Comparison of ENCODE assay signal across 11 cellular contexts in the genomic region with DNA sequence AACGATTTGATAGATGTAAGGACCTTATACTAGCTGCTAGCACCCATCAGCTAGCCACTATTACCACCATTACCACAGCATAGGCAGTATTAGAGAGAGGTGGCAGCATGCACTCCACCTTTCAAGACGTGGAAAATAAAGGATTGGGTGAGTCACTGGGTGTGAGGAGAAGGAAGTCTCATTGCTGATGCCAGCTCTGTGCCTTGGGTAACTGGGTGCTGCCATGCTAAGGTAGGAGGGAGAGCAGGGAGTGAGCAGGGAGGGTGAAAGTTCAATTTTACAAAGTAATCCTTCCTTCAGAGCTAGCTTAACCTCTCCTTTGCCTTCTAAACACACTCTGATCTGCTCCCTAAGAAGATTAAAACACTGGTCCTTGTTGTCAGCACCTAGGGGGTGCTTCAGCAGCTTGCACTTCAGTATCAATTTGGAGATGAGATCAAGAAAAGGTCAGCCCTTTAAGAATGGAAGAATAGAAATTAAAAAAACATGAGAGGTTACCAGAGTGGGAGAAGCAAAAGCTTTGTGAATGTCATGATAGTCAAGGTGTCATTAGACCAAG. TPM values are rescaled to one million over a fixed set of nuclear protein-coding genes. Genes with fewer than 3 reads are reported as not detected.
DNase-seq lines count a peak whose midpoint lies in the region; ATAC-seq and TF ChIP-seq lines count a peak whose summit lies in the region.
"Had no signal": no experiment of that assay in that cellular context is flagged by ENCODE, and none has a peak within 500 bp of the region (broad histone marks: within the 10 kb centered on the region; RNA-seq: fewer than 3 reads in every experiment).

No MANE protein-coding gene starts in this region.

- no peak for DNase-seq in CD4-positive, alpha-beta T cell
- DNase-seq in T-cell (no peak), hippocampal formation (lab: John Stamatoyannopoulos, UW) (no peak), UCSD-AML1 (lab: John Stamatoyannopoulos, UW; ENCODE audit: unreplicated experiment) (no peak), mesothelial cell of epicardium (ENCODE audit: low spot score in 2 of 2, unreplicated experiment in 2 of 2) (no peak)
- DNase-seq: activated effector memory CD4-positive, alpha-beta T cell treated with anti-CD3 and anti-CD28 coated beads, Interleukin-2, amount 50 U/mL, for 16 hours; SK-N-SH had no signal

- H3K4me1 ChIP-seq in HEK293 (ENCODE audit: control insufficient read depth, insufficient read depth, low read length) = peaks cover 8% of the 10 kb centered on the region; the same call in 1 of the 2 replicates
- peaks cover 22% of the 10 kb centered on the region for H3K4me1 ChIP-seq in mucosa of stomach (ENCODE audit: control insufficient read depth, insufficient read depth, low read length)

- no peak overlapping the region for H3K27ac ChIP-seq in CD4-positive, alpha-beta T cell (ENCODE audit: low read depth, low read length)
- no peak overlapping the region for H3K27ac ChIP-seq in HEK293 (ENCODE audit: extremely low read depth, low read depth, low read length)

- H3K36me3 ChIP-seq in HEK293 (ENCODE audit: control insufficient read depth in 2 of 2, insufficient read depth in 1 of 2, low read length in 2 of 2) = no peaks in the 10 kb centered on the region
- no peaks in the 10 kb centered on the region for H3K36me3 ChIP-seq in mucosa of stomach (ENCODE audit: control insufficient read depth, insufficient read depth, low read length)

- H3K4me3 Mint-ChIP-seq in CD4-positive, alpha-beta T cell = peak overlapping the region; percentile 80
- H3K4me3 Mint-ChIP-seq in T-cell (peak overlapping the region in 2 of 3 donors; percentile 2 to 88), mesothelial cell of epicardium (no peak overlapping the region)

- peaks cover 3% of the 10 kb centered on the region for H3K36me3 Mint-ChIP-seq in CD4-positive, alpha-beta T cell (ENCODE audit: low read depth)
- H3K36me3 Mint-ChIP-seq in T-cell (no peaks in the 10 kb centered on the region), mesothelial cell of epicardium (no peaks in the 10 kb centered on the region)
- H3K36me3 Mint-ChIP-seq: CD14-positive monocyte had no signal

- H3K4me3 ChIP-seq in HEK293 (ENCODE audit: low read depth, low read length) (no peak overlapping the region), mucosa of stomach (ENCODE audit: low read length) (no peak overlapping the region)

- H3K4me1 Mint-ChIP-seq in CD4-positive, alpha-beta T cell (ENCODE audit: low read depth) = peaks cover 18% of the 10 kb centered on the region
- H3K4me1 Mint-ChIP-seq in T-cell (peaks cover 18 to 20% (median 18%) of the 10 kb centered on the region in 3 donors), mesothelial cell of epicardium (peaks cover 18% of the 10 kb centered on the region)

- POLR2A ChIA-PET in CD4-positive, alpha-beta T cell (lab: Charles Lee) = interaction anchor here (0.5 to 2.7 kb wide), 3 partner anchors 97 to 248 kb away, joined by 4 to 18 read pairs (median 12); a partner anchor contains a TSS
- POLR2A ChIA-PET in HEK293 (lab: Yijun Ruan, JAX) = interaction anchor here (1.4 to 2.8 kb wide), 3 partner anchors 13 to 22 kb away, joined by 5 to 38 read pairs (median 7); no protein-coding TSS in a partner anchor
- POLR2A ChIA-PET in T-cell (lab: Charles Lee) = no interaction called here

- no peaks in the 10 kb centered on the region for H3K9me3 Mint-ChIP-seq in CD4-positive, alpha-beta T cell
- no peaks in the 10 kb centered on the region for H3K9me3 Mint-ChIP-seq in T-cell
- H3K9me3 Mint-ChIP-seq in mesothelial cell of epicardium = peaks cover 6% of the 10 kb centered on the region

- no peak overlapping the region for H3K27ac Mint-ChIP-seq in CD4-positive, alpha-beta T cell
- H3K27ac Mint-ChIP-seq in T-cell = no peak overlapping the region
- no peak overlapping the region for H3K27ac Mint-ChIP-seq in mesothelial cell of epicardium

- no peak for TF ChIP-seq CTCF in CD4-positive, alpha-beta T cell (IDR thresholded peaks at IDR 0.05)
- TF ChIP-seq CTCF in HEK293 (tag by site-specific recombination; IDR thresholded peaks at IDR 0.05) (no peak), mesothelial cell of epicardium (IDR thresholded peaks at IDR 0.05; ENCODE audit: unreplicated experiment) (no peak)

- no peak for ATAC-seq in CD4-positive, alpha-beta T cell (ENCODE audit: poor library complexity)
- ATAC-seq in T-cell (replicated peaks in 1 of 4) (no peak), HG03442 (IDR thresholded peaks at IDR 0.05; ENCODE audit: unreplicated experiment) (no peak)

- H3K27me3 ChIP-seq in CD4-positive, alpha-beta T cell (ENCODE audit: control insufficient read depth, insufficient read depth, low read length) = peaks cover 8% of the 10 kb centered on the region
- no peaks in the 10 kb centered on the region for H3K27me3 ChIP-seq in mucosa of stomach (ENCODE audit: control insufficient read depth, insufficient read depth, low read length)

- peaks cover 25% of the 10 kb centered on the region for H3K27me3 Mint-ChIP-seq in CD4-positive, alpha-beta T cell
- H3K27me3 Mint-ChIP-seq in T-cell (peaks cover 3 to 16% of the 10 kb centered on the region in 2 donors), mesothelial cell of epicardium (ENCODE audit: low read depth) (no peaks in the 10 kb centered on the region)

- intact Hi-C loops in CD4-positive, alpha-beta T cell (cut with DNase I, micrococcal nuclease) = no loop called here

- H3K9me3 ChIP-seq in CD4-positive, alpha-beta T cell (ENCODE audit: control insufficient read depth, low read length) = no peaks in the 10 kb centered on the region
- no peaks in the 10 kb centered on the region for H3K9me3 ChIP-seq in HEK293 (ENCODE audit: control insufficient read depth, insufficient read depth, low read depth, low read length)
- H3K9me3 ChIP-seq in mucosa of stomach (ENCODE audit: control insufficient read depth, low read length) = no peaks in the 10 kb centered on the region
- H3K9me3 ChIP-seq: SK-N-SH had no signal

- peak overlapping the region; percentile 60 for H3K9ac ChIP-seq in mucosa of stomach (ENCODE audit: low read length)

- CTCF ChIA-PET in CD4-positive, alpha-beta T cell (lab: Charles Lee) = interaction anchor here (1.8 to 2.7 kb wide), 2 partner anchors 22 to 98 kb away, joined by 4 to 20 read pairs; a partner anchor contains a TSS
- CTCF ChIA-PET in HEK293 (lab: Yijun Ruan, JAX) = interaction anchor here (0.6 to 4.0 kb wide), 6 partner anchors 16 to 246 kb away, joined by 3 to 32 read pairs (median 3); no protein-coding TSS in a partner anchor
- CTCF ChIA-PET in T-cell (lab: Charles Lee) = interaction anchor here in 1 of 2 donors (1.4 to 1.8 kb wide), 2 partner anchors 22 to 185 kb away, joined by 4 to 5 read pairs; no protein-coding TSS in a partner anchor

TF ChIP-seq in HEK293, 187 proteins besides CTCF, POLR2A, EP300 and RAD21:
- no peak for TF ChIP-seq SP2 (tag by site-specific recombination; IDR thresholded peaks at IDR 0.05)
- TF ChIP-seq, protein P1, sequence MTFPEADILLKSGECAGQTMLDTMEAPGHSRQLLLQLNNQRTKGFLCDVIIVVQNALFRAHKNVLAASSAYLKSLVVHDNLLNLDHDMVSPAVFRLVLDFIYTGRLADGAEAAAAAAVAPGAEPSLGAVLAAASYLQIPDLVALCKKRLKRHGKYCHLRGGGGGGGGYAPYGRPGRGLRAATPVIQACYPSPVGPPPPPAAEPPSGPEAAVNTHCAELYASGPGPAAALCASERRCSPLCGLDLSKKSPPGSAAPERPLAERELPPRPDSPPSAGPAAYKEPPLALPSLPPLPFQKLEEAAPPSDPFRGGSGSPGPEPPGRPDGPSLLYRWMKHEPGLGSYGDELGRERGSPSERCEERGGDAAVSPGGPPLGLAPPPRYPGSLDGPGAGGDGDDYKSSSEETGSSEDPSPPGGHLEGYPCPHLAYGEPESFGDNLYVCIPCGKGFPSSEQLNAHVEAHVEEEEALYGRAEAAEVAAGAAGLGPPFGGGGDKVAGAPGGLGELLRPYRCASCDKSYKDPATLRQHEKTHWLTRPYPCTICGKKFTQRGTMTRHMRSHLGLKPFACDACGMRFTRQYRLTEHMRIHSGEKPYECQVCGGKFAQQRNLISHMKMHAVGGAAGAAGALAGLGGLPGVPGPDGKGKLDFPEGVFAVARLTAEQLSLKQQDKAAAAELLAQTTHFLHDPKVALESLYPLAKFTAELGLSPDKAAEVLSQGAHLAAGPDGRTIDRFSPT (tag by site-specific recombination; IDR thresholded peaks at IDR 0.05) = peak; percentile 56; the same call in 1 of the 2 replicates
- TF ChIP-seq, protein P2, sequence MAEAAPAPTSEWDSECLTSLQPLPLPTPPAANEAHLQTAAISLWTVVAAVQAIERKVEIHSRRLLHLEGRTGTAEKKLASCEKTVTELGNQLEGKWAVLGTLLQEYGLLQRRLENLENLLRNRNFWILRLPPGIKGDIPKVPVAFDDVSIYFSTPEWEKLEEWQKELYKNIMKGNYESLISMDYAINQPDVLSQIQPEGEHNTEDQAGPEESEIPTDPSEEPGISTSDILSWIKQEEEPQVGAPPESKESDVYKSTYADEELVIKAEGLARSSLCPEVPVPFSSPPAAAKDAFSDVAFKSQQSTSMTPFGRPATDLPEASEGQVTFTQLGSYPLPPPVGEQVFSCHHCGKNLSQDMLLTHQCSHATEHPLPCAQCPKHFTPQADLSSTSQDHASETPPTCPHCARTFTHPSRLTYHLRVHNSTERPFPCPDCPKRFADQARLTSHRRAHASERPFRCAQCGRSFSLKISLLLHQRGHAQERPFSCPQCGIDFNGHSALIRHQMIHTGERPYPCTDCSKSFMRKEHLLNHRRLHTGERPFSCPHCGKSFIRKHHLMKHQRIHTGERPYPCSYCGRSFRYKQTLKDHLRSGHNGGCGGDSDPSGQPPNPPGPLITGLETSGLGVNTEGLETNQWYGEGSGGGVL (tag by site-specific recombination; IDR thresholded peaks at IDR 0.05) = no peak
- TF ChIP-seq YY2 (tag by site-specific recombination; IDR thresholded peaks at IDR 0.05) = 0 out of 2 replicates have a peak, but pooled peaks have one; percentile 25
- no peak for TF ChIP-seq RBAK (tag by site-specific recombination; IDR thresholded peaks at IDR 0.05)
- no peak for TF ChIP-seq ZNF202 (tag by site-specific recombination; IDR thresholded peaks at IDR 0.05; ENCODE audit: borderline replicate concordance)
- peak; percentile 42; the same call in 1 of the 2 replicates for TF ChIP-seq ZNF596 (tag by site-specific recombination; IDR thresholded peaks at IDR 0.05)
- no peak for TF ChIP-seq OVOL3 (tag by site-specific recombination; IDR thresholded peaks at IDR 0.05)

RNA-seq across cellular contexts. Expression of a gene that starts 1.8 kb away (rescaled TPM):
- total RNA-seq in CD4-positive, alpha-beta T cell = 1 to 10 TPM; 1.3 to 1.5 TPM
- 1 to 10 TPM; 1.6 to 7.3 (median 5.3) TPM for total RNA-seq in T-cell
- 7.5 to 8.9 TPM (median 8.8 TPM) in 3 replicates for total RNA-seq in mesothelial cell of epicardium

Comparison
In these comparisons a context has a peak if more than half of its experiments do, and no peak if none do; other contexts are left out.
1. POLR2A ChIA-PET loops: an anchor here in CD4-positive, alpha-beta T cell (0.5 to 2.7 kb wide) and HEK293 (1.4 to 2.8 kb wide); none called in T-cell.